In genomic region chr19:15775249-15775648, GRCh38 we compare ENCODE assay signal across 11 cellular contexts. TPM values are rescaled to one million over a fixed set of nuclear protein-coding genes. Genes with fewer than 3 reads are reported as not detected.
"Had no signal": no experiment of that assay in that cellular context is flagged by ENCODE, and none has a peak within 500 bp of the region (broad histone marks: within the 10 kb centered on the region; RNA-seq: fewer than 3 reads in every experiment).

No MANE protein-coding gene starts in this region.

- H3K27ac ChIP-seq: GM23248, HL-60 had no signal

- H3K9ac ChIP-seq: GM23248 had no signal

- H3K27ac Mint-ChIP-seq: HFFc6 had no signal

- H3K4me1 ChIP-seq: HAP-1 had no signal

- DNase-seq: GM23248, GOT3, H7, HFFc6, IMR-90, KBM-7 had no signal

- H2AFZ ChIP-seq: GM23248 had no signal

- H3K36me3 ChIP-seq: HAP-1 had no signal

- H3K9me3 ChIP-seq: HAP-1 had no signal

- H3K4me3 Mint-ChIP-seq: HFFc6 had no signal

- H3K4me3 ChIP-seq: GM23248, HAP-1 had no signal

- ATAC-seq: HCT116 had no signal

RNA-seq across cellular contexts. Expression of gene OR10H5, which starts 12.2 kb away (rescaled TPM):
- total RNA-seq: GM23248, H4, H7, HFFc6, HT1080, IMR-90 had no signal
- polyA plus RNA-seq: GM23248, IMR-90 had no signal

RNA-seq across cellular contexts. Expression of gene OR10H3, which starts 37.5 kb away (rescaled TPM):
- total RNA-seq: GM23248, H4, H7, HFFc6, HT1080, IMR-90 had no signal
- polyA plus RNA-seq: GM23248, IMR-90 had no signal

RNA-seq across cellular contexts. Expression of gene OR10H1, which starts 40.2 kb away (rescaled TPM):
- total RNA-seq: GM23248, H4, H7, HFFc6, HT1080, IMR-90 had no signal
- polyA plus RNA-seq: GM23248, IMR-90 had no signal

RNA-seq across cellular contexts. Expression of gene OR10H2, which starts 47.4 kb away (rescaled TPM):
- total RNA-seq: GM23248, H4, H7, HFFc6, HT1080, IMR-90 had no signal
- polyA plus RNA-seq: GM23248, IMR-90 had no signal
